14 cellular contexts compared by ENCODE assay signal in the genomic region with DNA sequence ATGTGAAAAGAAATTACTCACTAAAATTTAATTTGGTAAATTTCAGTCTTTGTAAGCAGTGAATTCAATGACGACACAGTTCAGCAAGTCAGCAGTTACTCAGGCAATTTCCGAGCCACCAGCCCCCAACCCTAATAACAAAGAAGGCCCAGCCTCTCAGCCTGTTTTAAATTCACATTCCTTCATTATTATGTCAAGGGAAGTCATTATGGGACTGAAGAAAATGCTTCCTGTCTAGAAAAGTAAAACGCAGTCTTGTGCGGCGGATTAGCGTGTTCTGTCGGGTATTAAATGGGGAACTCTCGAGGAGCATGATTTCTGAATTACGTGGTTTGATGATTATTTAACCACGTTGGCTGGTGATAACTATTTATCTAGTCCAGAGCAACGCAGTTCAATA.
DNase-seq lines count a peak whose midpoint lies in the region; TF ChIP-seq lines count a peak whose summit lies in the region.
"Had no signal": no experiment of that assay in that cellular context is flagged by ENCODE, and none has a peak within 500 bp of the region (broad histone marks: within the 10 kb centered on the region; RNA-seq: fewer than 3 reads in every experiment).

No MANE protein-coding gene starts in this region.

- H3K27ac Mint-ChIP-seq in progenitor cell of endocrine pancreas: peak overlapping the region; percentile 57
- H3K27ac Mint-ChIP-seq: activated naive CD4-positive, alpha-beta T cell treated with anti-CD3 and anti-CD28 coated beads, Interleukin-2, amount 10 ng/mL, durations not matched to agents 7 days and 5 days had no signal

- no peak overlapping the region for H3K4me3 Mint-ChIP-seq in progenitor cell of endocrine pancreas (ENCODE audit: low read depth)
- H3K4me3 Mint-ChIP-seq: activated naive CD4-positive, alpha-beta T cell treated with anti-CD3 and anti-CD28 coated beads, Interleukin-2, amount 10 ng/mL, durations not matched to agents 7 days and 5 days had no signal

- H3K27me3 Mint-ChIP-seq in progenitor cell of endocrine pancreas: peaks cover 35% of the 10 kb centered on the region

- TF ChIP-seq CTCF in astrocyte of the cerebellum (IDR thresholded peaks at IDR 0.05; ENCODE audit: low read depth, low read length, missing control alignments) (no peak), progenitor cell of endocrine pancreas (IDR thresholded peaks at IDR 0.05; ENCODE audit: unreplicated experiment) (no peak)

- no peaks in the 10 kb centered on the region for H3K36me3 ChIP-seq in H7 (replicated peaks; ENCODE audit: control insufficient read depth, insufficient read depth, low read length)
- H3K36me3 ChIP-seq: cardiac muscle cell had no signal

- DNase-seq in H4 (ENCODE audit: low spot score): peak; percentile 34
- DNase-seq in astrocyte of the cerebellum (ENCODE audit: low read depth): peak; percentile 57
- DNase-seq in glomerular visceral epithelial cell (ENCODE audit: extremely low spot score): peak; percentile 55
- no peak for DNase-seq in progenitor cell of endocrine pancreas (ENCODE audit: low spot score, unreplicated experiment)
- no peak for DNase-seq in CD1c-positive myeloid dendritic cell (ENCODE audit: extremely low spot score)
- DNase-seq in iPS-NIHi11 (ENCODE audit: low spot score): no peak
- DNase-seq in T-helper 9 cell: no peak
- DNase-seq in H7: no peak
- DNase-seq: activated naive CD4-positive, alpha-beta T cell treated with anti-CD3 and anti-CD28 coated beads, Interleukin-2, amount 10 ng/mL, durations not matched to agents 7 days and 5 days; NCI-H1694; PC-9 had no signal

- in situ Hi-C loops in astrocyte of the cerebellum (cut with HindIII; ENCODE audit: low sequenced_read_pairs): no loop called here

- H3K4me3 ChIP-seq in astrocyte of the cerebellum (ENCODE audit: low read depth, low read length) (no peak overlapping the region), H7 (ENCODE audit: insufficient read depth, low read depth, low read length) (no peak overlapping the region)
- H3K4me3 ChIP-seq: cardiac muscle cell, hepatocyte, PC-9, smooth muscle cell had no signal

- no peaks in the 10 kb centered on the region for H3K9me3 Mint-ChIP-seq in progenitor cell of endocrine pancreas (ENCODE audit: low read depth)
- H3K9me3 Mint-ChIP-seq: activated naive CD4-positive, alpha-beta T cell treated with anti-CD3 and anti-CD28 coated beads, Interleukin-2, amount 10 ng/mL, durations not matched to agents 7 days and 5 days had no signal

- H3K4me1 Mint-ChIP-seq in progenitor cell of endocrine pancreas (ENCODE audit: low read depth): no peaks in the 10 kb centered on the region
- H3K4me1 Mint-ChIP-seq: activated naive CD4-positive, alpha-beta T cell treated with anti-CD3 and anti-CD28 coated beads, Interleukin-2, amount 10 ng/mL, durations not matched to agents 7 days and 5 days had no signal

- H3K27me3 ChIP-seq in H7 (ENCODE audit: control insufficient read depth, insufficient read depth, low read length): no peaks in the 10 kb centered on the region
- H3K27me3 ChIP-seq: cardiac muscle cell had no signal

- no peaks in the 10 kb centered on the region for H3K36me3 Mint-ChIP-seq in progenitor cell of endocrine pancreas (ENCODE audit: insufficient read depth)
- H3K36me3 Mint-ChIP-seq: activated naive CD4-positive, alpha-beta T cell treated with anti-CD3 and anti-CD28 coated beads, Interleukin-2, amount 10 ng/mL, durations not matched to agents 7 days and 5 days had no signal

Comparison
In these comparisons a context has a peak if more than half of its experiments do, and no peak if none do; other contexts are left out.
1. DNase-seq: peak in H4 (single experiment), astrocyte of the cerebellum (single experiment) and glomerular visceral epithelial cell (single experiment); none in progenitor cell of endocrine pancreas (single experiment), CD1c-positive myeloid dendritic cell (single experiment), iPS-NIHi11 (single experiment), T-helper 9 cell (single experiment) and H7 (single experiment).